Comparison of ENCODE assay signal across 29 cellular contexts in genomic region chr1:12035306-12035705, GRCh38. TPM values are rescaled to one million over a fixed set of nuclear protein-coding genes. Genes with fewer than 3 reads are reported as not detected.
DNase-seq lines count a peak whose midpoint lies in the region; ATAC-seq, FAIRE-seq and TF ChIP-seq lines count a peak whose summit lies in the region.
"Had no signal": no experiment of that assay in that cellular context is flagged by ENCODE, and none has a peak within 500 bp of the region (broad histone marks: within the 10 kb centered on the region; RNA-seq: fewer than 3 reads in every experiment).

No MANE protein-coding gene starts in this region.

- peaks cover 3% of the 10 kb centered on the region; the same call in 1 of the 2 replicates for H3F3A ChIP-seq in GM23248 (ENCODE audit: insufficient read depth)

- H3K4me2 ChIP-seq in osteoblast (ENCODE audit: insufficient read depth, low read length), result no peak overlapping the region
- H3K4me2 ChIP-seq in GM23248 (ENCODE audit: unreplicated experiment), result no peak overlapping the region
- H3K4me2 ChIP-seq: GM23338 had no signal

- FAIRE-seq in kidney (lab: Jason Lieb, UNC), result no peak

- H2AFZ ChIP-seq in osteoblast (ENCODE audit: low read length) (no peak overlapping the region), GM23248 (no peak overlapping the region)
- H2AFZ ChIP-seq: GM23338 had no signal

- no peaks in the 10 kb centered on the region for H3K79me2 ChIP-seq in osteoblast (ENCODE audit: insufficient read depth, low read length)
- no peaks in the 10 kb centered on the region for H3K79me2 ChIP-seq in GM23248 (ENCODE audit: insufficient read depth)

- H3K4me3 ChIP-seq in osteoblast (ENCODE audit: insufficient read depth, low read length) (no peak overlapping the region), kidney (ENCODE audit: low read length in 2 of 2) (no peak overlapping the region), GM23248 (no peak overlapping the region)
- H3K4me3 ChIP-seq: GM23338, SK-N-MC, thyroid gland had no signal

- H3K36me3 Mint-ChIP-seq in CD14-positive monocyte (peaks cover 23 to 28% of the 10 kb centered on the region in 2 donors), activated B cell treated with CpG ODN at 0.5 μM for 24 hours (ENCODE audit: low read depth) (peaks cover 18% of the 10 kb centered on the region)
- H3K36me3 Mint-ChIP-seq: IgD-negative memory B cell had no signal

- H3K36me3 ChIP-seq in osteoblast (ENCODE audit: insufficient read depth, low read length) (peaks cover 3% of the 10 kb centered on the region), kidney (ENCODE audit: control insufficient read depth in 1 of 2, insufficient read depth in 2 of 2, low read length in 2 of 2) (no peaks in the 10 kb centered on the region), GM23248 (ENCODE audit: low read depth) (no peaks in the 10 kb centered on the region)

- no peak for ATAC-seq in activated B cell treated with CpG ODN at 0.5 μM for 24 hours (ENCODE audit: low read depth)
- ATAC-seq: GM23338; left cardiac atrium; stimulated activated naive CD8-positive, alpha-beta T cell treated with anti-CD3 and anti-CD28 coated beads, Interleukin-15, Interleukin-2, amounts not matched to agents 100 U/mL and 50 U/mL, for 24 hours had no signal

- peaks cover 6% of the 10 kb centered on the region for H3K4me1 ChIP-seq in osteoblast (ENCODE audit: insufficient read depth, low read length)
- no peaks in the 10 kb centered on the region for H3K4me1 ChIP-seq in kidney (ENCODE audit: control insufficient read depth in 1 of 2, insufficient read depth in 1 of 2, low read depth in 1 of 2, low read length in 2 of 2)
- H3K4me1 ChIP-seq in GM23248 (ENCODE audit: insufficient read depth), result no peaks in the 10 kb centered on the region; the same call in 1 of the 2 replicates

- H3K9me3 Mint-ChIP-seq in CD14-positive monocyte (no peaks in the 10 kb centered on the region), activated B cell treated with CpG ODN at 0.5 μM for 24 hours (no peaks in the 10 kb centered on the region)
- H3K9me3 Mint-ChIP-seq: activated CD4-positive, alpha-beta memory T cell treated with anti-CD3 and anti-CD28 coated beads, Interleukin-2, amount 10 ng/mL, durations not matched to agents 7 days and 5 days; CD4-positive, alpha-beta memory T cell; GM23338; IgD-negative memory B cell had no signal

- peak overlapping the region in 5 of 7 donors; percentile 50 to 89 (median 78) for H3K27ac Mint-ChIP-seq in CD14-positive monocyte
- peak overlapping the region; percentile 9 for H3K27ac Mint-ChIP-seq in activated B cell treated with CpG ODN at 0.5 μM for 24 hours
- H3K27ac Mint-ChIP-seq: activated CD4-positive, alpha-beta memory T cell treated with anti-CD3 and anti-CD28 coated beads, Interleukin-2, amount 10 ng/mL, durations not matched to agents 7 days and 5 days; GM23338; IgD-negative memory B cell had no signal

- POLR2A ChIA-PET in activated B cell treated with CpG ODN at 0.5 μM for 24 hours (lab: Charles Lee), result interaction anchor here (0.5 to 0.6 kb wide), 2 partner anchors 16 to 124 kb away, joined by 3 read pairs; partner anchors contain the start of gene MIIP

- H3K4me1 Mint-ChIP-seq in CD14-positive monocyte (peaks cover 18% of the 10 kb centered on the region), activated B cell treated with CpG ODN at 0.5 μM for 24 hours (peaks cover 27% of the 10 kb centered on the region)
- H3K4me1 Mint-ChIP-seq: CD4-positive, alpha-beta memory T cell; GM23338 had no signal

- DNase-seq in CD14-positive monocyte (ENCODE audit: low spot score) (no peak), MV-4-11 (lab: John Stamatoyannopoulos, UW) (peak; percentile 50), activated B cell treated with CpG ODN at 0.5 μM for 24 hours (no peak), osteoblast (ENCODE audit: insufficient read length, low spot score, missing footprints) (peak; percentile 76), kidney (no peak), HCEC 1CT (no peak), GM23248 (no peak)
- DNase-seq in activated naive CD4-positive, alpha-beta T cell treated with Interleukin-2 at 50 U/mL for 16 hours, result no peak
- DNase-seq: activated CD4-positive, alpha-beta memory T cell treated with anti-CD3 and anti-CD28 coated beads, Interleukin-2, amount 10 ng/mL, durations not matched to agents 7 days and 5 days; activated T-cell treated with anti-CD3 and anti-CD28 coated beads, Interleukin-2, amount 50 U/mL, for 1 hour; brain microvascular endothelial cell; CD4-positive, alpha-beta memory T cell; DMS153; effector CD4-positive, alpha-beta T cell; erythroblast; foreskin fibroblast; left cardiac atrium; NCI-H1436 treated with DMSO at 0.1 percent for 48 hours; NCI-H2107; NCI-H510A; NK-92 treated with Interleukin-12 subunit alpha and Interleukin-12 subunit beta, amount 100 ng/mL, for 24 hours; stimulated activated CD4-positive, alpha-beta T cell treated with anti-CD3 and anti-CD28 coated beads, Interleukin-4, amount 100 ng/mL, for 4 hours; stimulated activated naive CD8-positive, alpha-beta T cell treated with anti-CD3 and anti-CD28 coated beads, Interleukin-15, Interleukin-2, amounts not matched to agents 100 U/mL and 50 U/mL, for 24 hours; thyroid gland had no signal

- 73 to 84% methylated on average over 4 of the region's 4 CpGs for WGBS in GM23248 (ENCODE audit: low coverage in 1 of 2, low lambda C conversion rate in 2 of 2, missing lambda C conversion rate in 2 of 2), 2 experiments

- intact Hi-C loops in CD14-positive monocyte (cut with micrococcal nuclease) (no loop called here), activated B cell treated with CpG ODN at 0.5 μM for 24 hours (cut with micrococcal nuclease) (no loop called here), kidney (cut with DNase I) (no loop called here)

- H3K27me3 ChIP-seq in osteoblast (ENCODE audit: insufficient read depth, low read length) (no peaks in the 10 kb centered on the region), GM23248 (replicated peaks; ENCODE audit: insufficient read depth) (no peaks in the 10 kb centered on the region; the same call in 1 of the 2 replicates)
- H3K27me3 ChIP-seq: brain microvascular endothelial cell, thyroid gland had no signal

- in situ Hi-C loops in GM23248 (cut with MboI), result no loop called here

- no peak overlapping the region for H3K9ac ChIP-seq in kidney (ENCODE audit: low read length in 2 of 2)
- no peak overlapping the region for H3K9ac ChIP-seq in GM23248

- CTCF ChIA-PET in activated B cell treated with CpG ODN at 0.5 μM for 24 hours (lab: Charles Lee), result no interaction called here

- H3K9me2 ChIP-seq in GM23248 (ENCODE audit: insufficient read depth), result no peaks in the 10 kb centered on the region

- H3K27me3 Mint-ChIP-seq in CD14-positive monocyte (ENCODE audit: low read depth in 3 of 3) (peaks cover 0 to 1% (median 0%) of the 10 kb centered on the region in 3 donors), activated B cell treated with CpG ODN at 0.5 μM for 24 hours (no peaks in the 10 kb centered on the region)
- H3K27me3 Mint-ChIP-seq: activated CD4-positive, alpha-beta memory T cell treated with anti-CD3 and anti-CD28 coated beads, Interleukin-2, amount 10 ng/mL, durations not matched to agents 7 days and 5 days; CD4-positive, alpha-beta memory T cell; IgD-negative memory B cell had no signal

- no peaks in the 10 kb centered on the region for H3K9me3 ChIP-seq in osteoblast (ENCODE audit: low read depth, low read length)
- no peaks in the 10 kb centered on the region for H3K9me3 ChIP-seq in kidney (ENCODE audit: control insufficient read depth in 1 of 2, low read length in 2 of 2)
- H3K9me3 ChIP-seq in GM23248 (ENCODE audit: low read depth), result no peaks in the 10 kb centered on the region
- H3K9me3 ChIP-seq: thyroid gland had no signal

- H3K4me3 Mint-ChIP-seq in CD14-positive monocyte, result no peak overlapping the region
- no peak overlapping the region for H3K4me3 Mint-ChIP-seq in activated B cell treated with CpG ODN at 0.5 μM for 24 hours
- H3K4me3 Mint-ChIP-seq: activated CD4-positive, alpha-beta memory T cell treated with anti-CD3 and anti-CD28 coated beads, Interleukin-2, amount 10 ng/mL, durations not matched to agents 7 days and 5 days; CD4-positive, alpha-beta memory T cell; GM23338; IgD-negative memory B cell had no signal

- H4K20me1 ChIP-seq in osteoblast (ENCODE audit: insufficient read depth, low read length) (no peaks in the 10 kb centered on the region), GM23248 (ENCODE audit: insufficient read depth) (no peaks in the 10 kb centered on the region)

- TF ChIP-seq CTCF in CD14-positive monocyte (IDR thresholded peaks at IDR 0.05) (no peak), activated B cell treated with CpG ODN at 0.5 μM for 24 hours (IDR thresholded peaks at IDR 0.05) (no peak), osteoblast (IDR thresholded peaks at IDR 0.05; ENCODE audit: extremely low read depth, low read depth, low read length) (no peak), kidney (IDR thresholded peaks at IDR 0.05; ENCODE audit: borderline replicate concordance, extremely low read depth, insufficient read depth) (no peak)

- H3K27ac ChIP-seq in osteoblast (ENCODE audit: low read depth, low read length) (no peak overlapping the region), kidney (ENCODE audit: low read depth in 2 of 2, low read length in 2 of 2) (no peak overlapping the region), GM23248 (no peak overlapping the region)
- H3K27ac ChIP-seq: brain microvascular endothelial cell, SK-N-MC had no signal

RNA-seq across cellular contexts. Expression of gene MIIP, which starts 16.0 kb away (rescaled TPM):
- 10 to 100 TPM; 45.9 to 56.4 TPM for polyA plus RNA-seq in CD14-positive monocyte
- 72.1 and 74.2 TPM in 2 replicates for total RNA-seq in activated B cell treated with CpG ODN at 0.5 μM for 24 hours
- total RNA-seq in osteoblast, result 24.2 and 26.4 TPM in 2 replicates
- total RNA-seq in kidney, result 24.7 TPM
- 28.5 TPM for polyA plus RNA-seq in kidney (ENCODE audit: insufficient read depth, low read depth, low replicate concordance)
- total RNA-seq in GM23248 (2014; rRNA removed; shearing (Covaris generic)), result 21.8 and 26.8 TPM in 2 replicates
- 19.4 and 23.0 TPM in 2 replicates for polyA plus RNA-seq in GM23248 (2016; fragmentation: Nextera tagmentation; extraction: Ambion mirVana)

RNA-seq across cellular contexts. Expression of gene TNFRSF8, which starts 27.8 kb away (rescaled TPM):
- polyA plus RNA-seq in CD14-positive monocyte, result 10 to 100 TPM; 11.8 to 11.9 TPM
- total RNA-seq in activated B cell treated with CpG ODN at 0.5 μM for 24 hours, result 2.2 and 2.7 TPM in 2 replicates
- total RNA-seq in osteoblast, result under 0.01 and 0.29 TPM in 2 replicates
- total RNA-seq in kidney, result 0.94 TPM
- polyA plus RNA-seq in kidney (ENCODE audit: insufficient read depth, low read depth, low replicate concordance), result 0.97 TPM
- not detected in 2 replicates for total RNA-seq in GM23248 (2014; rRNA removed; shearing (Covaris generic))
- 0.14 and 0.23 TPM in 2 replicates for polyA plus RNA-seq in GM23248 (2016; fragmentation: Nextera tagmentation; extraction: Ambion mirVana)
- total RNA-seq: CD4-positive, alpha-beta memory T cell; G401; renal cortical epithelial cell; thyroid gland had no signal
- polyA plus RNA-seq: CD4-positive, alpha-beta memory T cell had no signal

RNA-seq across cellular contexts. Expression of gene MFN2, which starts 55.1 kb away (rescaled TPM):
- 10 to 100 TPM; 26.3 to 30.3 TPM for polyA plus RNA-seq in CD14-positive monocyte
- 46.5 and 54.1 TPM in 2 replicates for total RNA-seq in activated B cell treated with CpG ODN at 0.5 μM for 24 hours
- total RNA-seq in osteoblast, result 46.0 and 51.0 TPM in 2 replicates
- total RNA-seq in kidney, result 77.6 TPM
- 41.1 TPM for polyA plus RNA-seq in kidney (ENCODE audit: insufficient read depth, low read depth, low replicate concordance)
- total RNA-seq in GM23248 (2014; rRNA removed; shearing (Covaris generic)), result 57.9 and 59.8 TPM in 2 replicates
- 48.0 and 49.6 TPM in 2 replicates for polyA plus RNA-seq in GM23248 (2016; fragmentation: Nextera tagmentation; extraction: Ambion mirVana)

Comparison
In these comparisons a context has a peak if more than half of its experiments do, and no peak if none do; other contexts are left out.
1. DNase-seq: peak in MV-4-11 (single experiment) and osteoblast (single experiment); none in CD14-positive monocyte (single experiment), activated B cell treated with CpG ODN at 0.5 μM for 24 hours (single experiment), kidney (single experiment), HCEC 1CT (single experiment), activated naive CD4-positive, alpha-beta T cell treated with Interleukin-2 at 50 U/mL for 16 hours (single experiment) and GM23248 (single experiment).